ENCODE assay signal across 1 cellular context in the genomic region with DNA sequence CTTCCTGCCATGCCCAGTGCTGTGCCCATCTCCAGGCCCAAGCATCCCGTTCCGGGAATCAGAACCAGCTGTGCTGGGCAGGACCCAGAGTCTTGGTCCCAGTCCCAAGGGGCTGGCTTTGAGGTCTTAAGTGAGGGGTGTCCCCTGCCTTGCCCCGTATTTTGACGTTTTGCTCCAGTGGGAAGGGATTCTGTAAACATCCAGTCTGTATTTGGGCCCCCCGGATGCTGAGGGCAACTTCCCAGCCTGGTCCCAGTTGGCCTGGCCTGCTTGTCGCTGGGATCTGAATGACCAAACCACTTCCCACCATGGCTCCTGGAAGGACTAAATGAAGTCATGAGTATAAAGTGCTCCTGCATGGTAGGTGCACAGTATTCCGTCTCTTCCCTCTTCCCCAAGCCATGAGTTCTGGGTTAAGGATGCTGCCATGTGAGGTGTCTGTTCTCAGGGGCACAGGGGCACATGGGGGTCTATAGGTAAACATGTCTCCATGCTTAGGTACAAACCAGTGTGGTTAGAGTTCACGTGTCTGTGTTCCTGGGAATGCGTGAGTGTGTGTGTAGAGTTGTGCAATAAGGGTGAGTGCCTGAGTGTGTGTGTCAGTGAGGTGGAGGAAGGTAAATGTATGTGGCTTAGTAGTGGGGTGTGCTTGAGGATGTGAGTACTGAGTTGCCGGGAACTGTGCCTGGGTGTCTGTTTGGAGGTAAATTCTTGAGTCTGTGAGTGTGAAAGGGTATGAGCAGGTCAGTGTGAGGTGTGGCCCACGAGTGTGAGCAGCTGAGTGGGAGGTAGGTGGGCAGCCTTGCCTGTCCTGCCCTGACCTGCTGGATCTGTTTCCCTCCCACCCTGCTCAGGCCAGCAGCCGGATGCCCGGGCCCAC.
TF ChIP-seq lines count a peak whose summit lies in the region.

No MANE protein-coding gene starts in this region.

TF ChIP-seq in IMR-90, 13 proteins besides CTCF, POLR2A, EP300 and RAD21:
- TF ChIP-seq, protein P1, sequence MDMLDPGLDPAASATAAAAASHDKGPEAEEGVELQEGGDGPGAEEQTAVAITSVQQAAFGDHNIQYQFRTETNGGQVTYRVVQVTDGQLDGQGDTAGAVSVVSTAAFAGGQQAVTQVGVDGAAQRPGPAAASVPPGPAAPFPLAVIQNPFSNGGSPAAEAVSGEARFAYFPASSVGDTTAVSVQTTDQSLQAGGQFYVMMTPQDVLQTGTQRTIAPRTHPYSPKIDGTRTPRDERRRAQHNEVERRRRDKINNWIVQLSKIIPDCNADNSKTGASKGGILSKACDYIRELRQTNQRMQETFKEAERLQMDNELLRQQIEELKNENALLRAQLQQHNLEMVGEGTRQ (IDR thresholded peaks at IDR 0.05; ENCODE audit: low read depth, low read length): no peak
- TF ChIP-seq MAFK (IDR thresholded peaks at IDR 0.05; ENCODE audit: low read depth, low read length) (no peak), CHD1 (IDR thresholded peaks at IDR 0.05; ENCODE audit: low read depth, low read length) (no peak), MXI1 (IDR thresholded peaks at IDR 0.05; ENCODE audit: borderline replicate concordance, low read depth, low read length) (no peak), BHLHE40 (IDR thresholded peaks at IDR 0.05; ENCODE audit: low read depth, low read length) (0 out of 2 replicates have a peak, but pooled peaks have one; percentile 10), RFX5 (IDR thresholded peaks at IDR 0.05; ENCODE audit: low read depth, low read length) (no peak), CEBPB (IDR thresholded peaks at IDR 0.05; ENCODE audit: low read depth, low read length) (peak; percentile 97), NFE2L2 (IDR thresholded peaks at IDR 0.05; ENCODE audit: low read depth, low read length) (no peak), SMC3 (IDR thresholded peaks at IDR 0.05; ENCODE audit: low read depth, low read length) (no peak), MAZ (IDR thresholded peaks at IDR 0.05; ENCODE audit: borderline replicate concordance, low read depth, low read length) (no peak)
- TF ChIP-seq, protein P2, sequence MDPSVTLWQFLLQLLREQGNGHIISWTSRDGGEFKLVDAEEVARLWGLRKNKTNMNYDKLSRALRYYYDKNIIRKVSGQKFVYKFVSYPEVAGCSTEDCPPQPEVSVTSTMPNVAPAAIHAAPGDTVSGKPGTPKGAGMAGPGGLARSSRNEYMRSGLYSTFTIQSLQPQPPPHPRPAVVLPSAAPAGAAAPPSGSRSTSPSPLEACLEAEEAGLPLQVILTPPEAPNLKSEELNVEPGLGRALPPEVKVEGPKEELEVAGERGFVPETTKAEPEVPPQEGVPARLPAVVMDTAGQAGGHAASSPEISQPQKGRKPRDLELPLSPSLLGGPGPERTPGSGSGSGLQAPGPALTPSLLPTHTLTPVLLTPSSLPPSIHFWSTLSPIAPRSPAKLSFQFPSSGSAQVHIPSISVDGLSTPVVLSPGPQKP (IDR thresholded peaks at IDR 0.05; ENCODE audit: borderline replicate concordance, low read depth, low read length): no peak
